Comparison of ENCODE assay signal across 1 cellular context in the genomic region with DNA sequence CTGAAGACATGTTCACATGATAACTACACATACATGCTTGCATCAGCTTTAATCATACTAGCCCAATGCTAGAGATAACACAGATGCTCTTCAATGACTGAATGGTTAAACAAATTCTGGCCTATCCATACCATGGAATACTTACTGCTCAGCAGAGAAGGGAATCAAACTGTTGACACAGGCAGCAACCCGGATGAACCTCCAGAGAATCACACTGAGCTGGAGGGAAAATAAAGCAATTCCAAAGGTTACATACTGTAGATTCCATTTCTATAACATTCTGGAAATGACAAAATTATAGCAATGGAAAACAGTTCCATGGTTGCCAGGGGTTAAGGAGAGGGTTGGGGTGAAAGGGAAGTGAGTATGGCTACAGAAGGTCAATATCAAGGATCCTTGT.
TF ChIP-seq lines count a peak whose summit lies in the region.

No MANE protein-coding gene starts in this region.

TF ChIP-seq in GM12878, 131 proteins besides CTCF, POLR2A, EP300 and RAD21:
- TF ChIP-seq POLR2AphosphoS5 (IDR thresholded peaks at IDR 0.05; ENCODE audit: low read length): no peak
- TF ChIP-seq TCF12 (IDR thresholded peaks at IDR 0.05; ENCODE audit: low read depth, low read length): no peak
- TF ChIP-seq, protein P1, sequence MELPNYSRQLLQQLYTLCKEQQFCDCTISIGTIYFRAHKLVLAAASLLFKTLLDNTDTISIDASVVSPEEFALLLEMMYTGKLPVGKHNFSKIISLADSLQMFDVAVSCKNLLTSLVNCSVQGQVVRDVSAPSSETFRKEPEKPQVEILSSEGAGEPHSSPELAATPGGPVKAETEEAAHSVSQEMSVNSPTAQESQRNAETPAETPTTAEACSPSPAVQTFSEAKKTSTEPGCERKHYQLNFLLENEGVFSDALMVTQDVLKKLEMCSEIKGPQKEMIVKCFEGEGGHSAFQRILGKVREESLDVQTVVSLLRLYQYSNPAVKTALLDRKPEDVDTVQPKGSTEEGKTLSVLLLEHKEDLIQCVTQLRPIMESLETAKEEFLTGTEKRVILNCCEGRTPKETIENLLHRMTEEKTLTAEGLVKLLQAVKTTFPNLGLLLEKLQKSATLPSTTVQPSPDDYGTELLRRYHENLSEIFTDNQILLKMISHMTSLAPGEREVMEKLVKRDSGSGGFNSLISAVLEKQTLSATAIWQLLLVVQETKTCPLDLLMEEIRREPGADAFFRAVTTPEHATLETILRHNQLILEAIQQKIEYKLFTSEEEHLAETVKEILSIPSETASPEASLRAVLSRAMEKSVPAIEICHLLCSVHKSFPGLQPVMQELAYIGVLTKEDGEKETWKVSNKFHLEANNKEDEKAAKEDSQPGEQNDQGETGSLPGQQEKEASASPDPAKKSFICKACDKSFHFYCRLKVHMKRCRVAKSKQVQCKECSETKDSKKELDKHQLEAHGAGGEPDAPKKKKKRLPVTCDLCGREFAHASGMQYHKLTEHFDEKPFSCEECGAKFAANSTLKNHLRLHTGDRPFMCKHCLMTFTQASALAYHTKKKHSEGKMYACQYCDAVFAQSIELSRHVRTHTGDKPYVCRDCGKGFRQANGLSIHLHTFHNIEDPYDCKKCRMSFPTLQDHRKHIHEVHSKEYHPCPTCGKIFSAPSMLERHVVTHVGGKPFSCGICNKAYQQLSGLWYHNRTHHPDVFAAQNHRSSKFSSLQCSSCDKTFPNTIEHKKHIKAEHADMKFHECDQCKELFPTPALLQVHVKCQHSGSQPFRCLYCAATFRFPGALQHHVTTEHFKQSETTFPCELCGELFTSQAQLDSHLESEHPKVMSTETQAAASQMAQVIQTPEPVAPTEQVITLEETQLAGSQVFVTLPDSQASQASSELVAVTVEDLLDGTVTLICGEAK (IDR thresholded peaks at IDR 0.05; ENCODE audit: borderline replicate concordance): no peak
- no peak for TF ChIP-seq BHLHE40 (IDR thresholded peaks at IDR 0.05; ENCODE audit: borderline replicate concordance in 1 of 2, low read depth in 2 of 2, low read length in 1 of 2)
- TF ChIP-seq, protein P2, sequence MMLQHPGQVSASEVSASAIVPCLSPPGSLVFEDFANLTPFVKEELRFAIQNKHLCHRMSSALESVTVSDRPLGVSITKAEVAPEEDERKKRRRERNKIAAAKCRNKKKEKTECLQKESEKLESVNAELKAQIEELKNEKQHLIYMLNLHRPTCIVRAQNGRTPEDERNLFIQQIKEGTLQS (IDR thresholded peaks at IDR 0.05; ENCODE audit: borderline replicate concordance, extremely low read depth, low read depth, low read length): no peak
- no peak for TF ChIP-seq ZNF274 (IDR thresholded peaks at IDR 0.05; ENCODE audit: insufficient read depth, insufficient read length)
- TF ChIP-seq, protein P3, sequence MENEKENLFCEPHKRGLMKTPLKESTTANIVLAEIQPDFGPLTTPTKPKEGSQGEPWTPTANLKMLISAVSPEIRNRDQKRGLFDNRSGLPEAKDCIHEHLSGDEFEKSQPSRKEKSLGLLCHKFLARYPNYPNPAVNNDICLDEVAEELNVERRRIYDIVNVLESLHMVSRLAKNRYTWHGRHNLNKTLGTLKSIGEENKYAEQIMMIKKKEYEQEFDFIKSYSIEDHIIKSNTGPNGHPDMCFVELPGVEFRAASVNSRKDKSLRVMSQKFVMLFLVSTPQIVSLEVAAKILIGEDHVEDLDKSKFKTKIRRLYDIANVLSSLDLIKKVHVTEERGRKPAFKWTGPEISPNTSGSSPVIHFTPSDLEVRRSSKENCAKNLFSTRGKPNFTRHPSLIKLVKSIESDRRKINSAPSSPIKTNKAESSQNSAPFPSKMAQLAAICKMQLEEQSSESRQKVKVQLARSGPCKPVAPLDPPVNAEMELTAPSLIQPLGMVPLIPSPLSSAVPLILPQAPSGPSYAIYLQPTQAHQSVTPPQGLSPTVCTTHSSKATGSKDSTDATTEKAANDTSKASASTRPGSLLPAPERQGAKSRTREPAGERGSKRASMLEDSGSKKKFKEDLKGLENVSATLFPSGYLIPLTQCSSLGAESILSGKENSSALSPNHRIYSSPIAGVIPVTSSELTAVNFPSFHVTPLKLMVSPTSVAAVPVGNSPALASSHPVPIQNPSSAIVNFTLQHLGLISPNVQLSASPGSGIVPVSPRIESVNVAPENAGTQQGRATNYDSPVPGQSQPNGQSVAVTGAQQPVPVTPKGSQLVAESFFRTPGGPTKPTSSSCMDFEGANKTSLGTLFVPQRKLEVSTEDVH (IDR thresholded peaks at IDR 0.05; ENCODE audit: low read depth, partially characterized antibody): no peak
- no peak for TF ChIP-seq NR2F1 (conservative IDR thresholded peaks at IDR 0.05)
- no peak for TF ChIP-seq SUPT20H (IDR thresholded peaks at IDR 0.05; ENCODE audit: borderline replicate concordance, control insufficient read depth, low read depth, low read length)
- TF ChIP-seq, protein P4, sequence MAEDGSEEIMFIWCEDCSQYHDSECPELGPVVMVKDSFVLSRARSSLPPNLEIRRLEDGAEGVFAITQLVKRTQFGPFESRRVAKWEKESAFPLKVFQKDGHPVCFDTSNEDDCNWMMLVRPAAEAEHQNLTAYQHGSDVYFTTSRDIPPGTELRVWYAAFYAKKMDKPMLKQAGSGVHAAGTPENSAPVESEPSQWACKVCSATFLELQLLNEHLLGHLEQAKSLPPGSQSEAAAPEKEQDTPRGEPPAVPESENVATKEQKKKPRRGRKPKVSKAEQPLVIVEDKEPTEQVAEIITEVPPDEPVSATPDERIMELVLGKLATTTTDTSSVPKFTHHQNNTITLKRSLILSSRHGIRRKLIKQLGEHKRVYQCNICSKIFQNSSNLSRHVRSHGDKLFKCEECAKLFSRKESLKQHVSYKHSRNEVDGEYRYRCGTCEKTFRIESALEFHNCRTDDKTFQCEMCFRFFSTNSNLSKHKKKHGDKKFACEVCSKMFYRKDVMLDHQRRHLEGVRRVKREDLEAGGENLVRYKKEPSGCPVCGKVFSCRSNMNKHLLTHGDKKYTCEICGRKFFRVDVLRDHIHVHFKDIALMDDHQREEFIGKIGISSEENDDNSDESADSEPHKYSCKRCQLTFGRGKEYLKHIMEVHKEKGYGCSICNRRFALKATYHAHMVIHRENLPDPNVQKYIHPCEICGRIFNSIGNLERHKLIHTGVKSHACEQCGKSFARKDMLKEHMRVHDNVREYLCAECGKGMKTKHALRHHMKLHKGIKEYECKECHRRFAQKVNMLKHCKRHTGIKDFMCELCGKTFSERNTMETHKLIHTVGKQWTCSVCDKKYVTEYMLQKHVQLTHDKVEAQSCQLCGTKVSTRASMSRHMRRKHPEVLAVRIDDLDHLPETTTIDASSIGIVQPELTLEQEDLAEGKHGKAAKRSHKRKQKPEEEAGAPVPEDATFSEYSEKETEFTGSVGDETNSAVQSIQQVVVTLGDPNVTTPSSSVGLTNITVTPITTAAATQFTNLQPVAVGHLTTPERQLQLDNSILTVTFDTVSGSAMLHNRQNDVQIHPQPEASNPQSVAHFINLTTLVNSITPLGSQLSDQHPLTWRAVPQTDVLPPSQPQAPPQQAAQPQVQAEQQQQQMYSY (CRISPR knock-in tag; IDR thresholded peaks at IDR 0.05): no peak
- TF ChIP-seq PML (IDR thresholded peaks at IDR 0.05; ENCODE audit: low read length): no peak
- TF ChIP-seq KLF5 (IDR thresholded peaks at IDR 0.05; ENCODE audit: partially characterized antibody): no peak
- TF ChIP-seq IRF4 (IDR thresholded peaks at IDR 0.05; ENCODE audit: low read depth, low read length): no peak
- no peak for TF ChIP-seq GATAD2B (conservative IDR thresholded peaks at IDR 0.05; ENCODE audit: low read depth)
- TF ChIP-seq SRF (IDR thresholded peaks at IDR 0.05; ENCODE audit: low read depth in 2 of 2, low read length in 2 of 2): no peak
- no peak for TF ChIP-seq HDAC2 (IDR thresholded peaks at IDR 0.05)
- TF ChIP-seq, protein P5, sequence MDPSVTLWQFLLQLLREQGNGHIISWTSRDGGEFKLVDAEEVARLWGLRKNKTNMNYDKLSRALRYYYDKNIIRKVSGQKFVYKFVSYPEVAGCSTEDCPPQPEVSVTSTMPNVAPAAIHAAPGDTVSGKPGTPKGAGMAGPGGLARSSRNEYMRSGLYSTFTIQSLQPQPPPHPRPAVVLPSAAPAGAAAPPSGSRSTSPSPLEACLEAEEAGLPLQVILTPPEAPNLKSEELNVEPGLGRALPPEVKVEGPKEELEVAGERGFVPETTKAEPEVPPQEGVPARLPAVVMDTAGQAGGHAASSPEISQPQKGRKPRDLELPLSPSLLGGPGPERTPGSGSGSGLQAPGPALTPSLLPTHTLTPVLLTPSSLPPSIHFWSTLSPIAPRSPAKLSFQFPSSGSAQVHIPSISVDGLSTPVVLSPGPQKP (IDR thresholded peaks at IDR 0.05; ENCODE audit: low read depth, low read length): no peak
- no peak for TF ChIP-seq NRF1 (conservative IDR thresholded peaks at IDR 0.05; ENCODE audit: low read depth, low read length)
- TF ChIP-seq, protein P6, sequence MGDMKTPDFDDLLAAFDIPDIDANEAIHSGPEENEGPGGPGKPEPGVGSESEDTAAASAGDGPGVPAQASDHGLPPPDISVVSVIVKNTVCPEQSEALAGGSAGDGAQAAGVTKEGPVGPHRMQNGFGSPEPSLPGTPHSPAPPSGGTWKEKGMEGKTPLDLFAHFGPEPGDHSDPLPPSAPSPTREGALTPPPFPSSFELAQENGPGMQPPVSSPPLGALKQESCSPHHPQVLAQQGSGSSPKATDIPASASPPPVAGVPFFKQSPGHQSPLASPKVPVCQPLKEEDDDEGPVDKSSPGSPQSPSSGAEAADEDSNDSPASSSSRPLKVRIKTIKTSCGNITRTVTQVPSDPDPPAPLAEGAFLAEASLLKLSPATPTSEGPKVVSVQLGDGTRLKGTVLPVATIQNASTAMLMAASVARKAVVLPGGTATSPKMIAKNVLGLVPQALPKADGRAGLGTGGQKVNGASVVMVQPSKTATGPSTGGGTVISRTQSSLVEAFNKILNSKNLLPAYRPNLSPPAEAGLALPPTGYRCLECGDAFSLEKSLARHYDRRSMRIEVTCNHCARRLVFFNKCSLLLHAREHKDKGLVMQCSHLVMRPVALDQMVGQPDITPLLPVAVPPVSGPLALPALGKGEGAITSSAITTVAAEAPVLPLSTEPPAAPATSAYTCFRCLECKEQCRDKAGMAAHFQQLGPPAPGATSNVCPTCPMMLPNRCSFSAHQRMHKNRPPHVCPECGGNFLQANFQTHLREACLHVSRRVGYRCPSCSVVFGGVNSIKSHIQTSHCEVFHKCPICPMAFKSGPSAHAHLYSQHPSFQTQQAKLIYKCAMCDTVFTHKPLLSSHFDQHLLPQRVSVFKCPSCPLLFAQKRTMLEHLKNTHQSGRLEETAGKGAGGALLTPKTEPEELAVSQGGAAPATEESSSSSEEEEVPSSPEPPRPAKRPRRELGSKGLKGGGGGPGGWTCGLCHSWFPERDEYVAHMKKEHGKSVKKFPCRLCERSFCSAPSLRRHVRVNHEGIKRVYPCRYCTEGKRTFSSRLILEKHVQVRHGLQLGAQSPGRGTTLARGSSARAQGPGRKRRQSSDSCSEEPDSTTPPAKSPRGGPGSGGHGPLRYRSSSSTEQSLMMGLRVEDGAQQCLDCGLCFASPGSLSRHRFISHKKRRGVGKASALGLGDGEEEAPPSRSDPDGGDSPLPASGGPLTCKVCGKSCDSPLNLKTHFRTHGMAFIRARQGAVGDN (IDR thresholded peaks at IDR 0.05): no peak
- TF ChIP-seq HDAC6 (IDR thresholded peaks at IDR 0.05; ENCODE audit: unreplicated experiment): no peak
